In the genomic region with DNA sequence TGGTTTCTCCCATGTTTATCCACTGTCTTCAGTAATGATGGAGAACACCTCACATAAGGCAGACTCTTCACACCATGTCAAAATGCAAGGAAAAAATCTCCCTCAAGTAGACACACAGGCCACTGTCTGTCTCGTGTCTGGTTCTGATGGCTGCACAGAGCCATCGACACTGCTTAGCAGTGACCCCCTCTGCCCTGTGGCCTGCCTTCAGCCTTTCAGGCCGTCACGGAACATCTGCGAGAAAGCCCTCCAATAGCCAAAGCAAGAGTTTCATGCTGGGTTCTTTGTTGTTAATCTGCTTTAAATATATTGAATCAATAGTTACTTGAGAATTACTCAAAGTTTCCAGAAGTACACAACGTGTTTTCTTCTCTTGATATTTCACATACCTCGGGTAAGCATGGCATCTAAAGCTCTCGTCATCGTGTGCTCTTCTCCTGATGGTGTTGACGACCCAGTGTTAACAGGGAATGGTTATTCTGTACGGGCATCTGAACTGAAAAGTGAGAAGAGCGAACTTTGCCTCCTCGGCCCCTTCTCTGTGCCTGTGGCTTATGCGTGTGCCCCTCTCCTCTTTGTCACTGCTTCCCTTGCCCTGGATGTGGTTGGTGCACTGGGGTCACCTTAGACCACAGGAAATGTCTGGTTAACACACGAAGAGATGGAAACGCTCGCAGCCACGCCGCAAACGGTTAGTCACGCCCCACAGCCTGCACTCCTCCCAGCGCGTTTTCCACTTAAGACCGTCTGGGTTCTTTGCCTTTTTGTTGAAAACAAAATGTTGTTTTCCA, we compare ENCODE assay signal across 11 cellular contexts. TPM values are rescaled to one million over a fixed set of nuclear protein-coding genes. Genes with fewer than 3 reads are reported as not detected.
DNase-seq lines count a peak whose midpoint lies in the region; ATAC-seq and TF ChIP-seq lines count a peak whose summit lies in the region.
"Had no signal": no experiment of that assay in that cellular context is flagged by ENCODE, and none has a peak within 500 bp of the region (broad histone marks: within the 10 kb centered on the region; RNA-seq: fewer than 3 reads in every experiment).

No MANE protein-coding gene starts in this region.

- H3K4me1 Mint-ChIP-seq in CD14-positive monocyte: peaks cover 11% of the 10 kb centered on the region
- no peaks in the 10 kb centered on the region for H3K4me1 Mint-ChIP-seq in WTC11
- peaks cover 28% of the 10 kb centered on the region for H3K4me1 Mint-ChIP-seq in activated naive CD4-positive, alpha-beta T cell treated with anti-CD3 and anti-CD28 coated beads for 36 hours (ENCODE audit: low read depth)

- no peak for TF ChIP-seq POLR2A in esophagus squamous epithelium (IDR thresholded peaks at IDR 0.05)
- TF ChIP-seq POLR2A in gastroesophageal sphincter (IDR thresholded peaks at IDR 0.05): no peak

- H3K36me3 ChIP-seq in esophagus squamous epithelium (peaks cover 0 to 72% (median 4%) of the 10 kb centered on the region in 3 donors), gastroesophageal sphincter (peaks cover 0 to 59% of the 10 kb centered on the region in 2 donors)

- POLR2A ChIA-PET in WTC11 (lab: Charles Lee): no interaction called here

- 74 to 81% methylated on average over 24 of the region's 24 CpGs for WGBS in esophagus squamous epithelium, 2 donors
- 70 to 90% methylated on average over 14 to 24 of the region's 24 CpGs for WGBS in gastroesophageal sphincter (ENCODE audit: low coverage in 1 of 2), 2 donors

- H3K4me3 ChIP-seq in esophagus squamous epithelium: no peak overlapping the region
- H3K4me3 ChIP-seq in foreskin fibroblast (ENCODE audit: low read depth in 1 of 2, low read length in 2 of 2): no peak overlapping the region
- H3K4me3 ChIP-seq in gastroesophageal sphincter: no peak overlapping the region
- H3K4me3 ChIP-seq: adrenal gland, hepatocyte had no signal

- no peaks in the 10 kb centered on the region for H3K27me3 ChIP-seq in esophagus squamous epithelium
- H3K27me3 ChIP-seq in gastroesophageal sphincter: no peaks in the 10 kb centered on the region
- H3K27me3 ChIP-seq: adrenal gland, hepatocyte had no signal

- no peak for ATAC-seq in WTC11
- no peak for ATAC-seq in HG03342 (IDR thresholded peaks at IDR 0.05; ENCODE audit: unreplicated experiment)
- no peak for ATAC-seq in gastroesophageal sphincter

- H3K27ac Mint-ChIP-seq in CD14-positive monocyte: no peak overlapping the region
- peak overlapping the region; percentile 63 for H3K27ac Mint-ChIP-seq in WTC11
- peak overlapping the region; percentile 67 for H3K27ac Mint-ChIP-seq in activated naive CD4-positive, alpha-beta T cell treated with anti-CD3 and anti-CD28 coated beads for 36 hours

- H3K4me1 ChIP-seq in esophagus squamous epithelium (no peaks in the 10 kb centered on the region), gastroesophageal sphincter (no peaks in the 10 kb centered on the region)
- H3K4me1 ChIP-seq: adrenal gland had no signal

- H3K36me3 Mint-ChIP-seq in CD14-positive monocyte: peaks cover 78 to 91% of the 10 kb centered on the region in 2 donors
- peaks cover 67% of the 10 kb centered on the region for H3K36me3 Mint-ChIP-seq in WTC11
- H3K36me3 Mint-ChIP-seq in activated naive CD4-positive, alpha-beta T cell treated with anti-CD3 and anti-CD28 coated beads for 36 hours (ENCODE audit: low read depth): peaks cover 38% of the 10 kb centered on the region

- peaks cover 5 to 11% (median 9%) of the 10 kb centered on the region in 3 donors for H3K27me3 Mint-ChIP-seq in CD14-positive monocyte (ENCODE audit: low read depth in 3 of 3)
- H3K27me3 Mint-ChIP-seq in WTC11 (ENCODE audit: low read depth): no peaks in the 10 kb centered on the region
- no peaks in the 10 kb centered on the region for H3K27me3 Mint-ChIP-seq in activated naive CD4-positive, alpha-beta T cell treated with anti-CD3 and anti-CD28 coated beads for 36 hours (ENCODE audit: low read depth)

- TF ChIP-seq CTCF in CD14-positive monocyte (IDR thresholded peaks at IDR 0.05) (no peak), WTC11 (IDR thresholded peaks at IDR 0.05) (no peak), esophagus squamous epithelium (IDR thresholded peaks at IDR 0.05) (no peak), foreskin fibroblast (IDR thresholded peaks at IDR 0.05; ENCODE audit: low read depth, low read length) (no peak), gastroesophageal sphincter (IDR thresholded peaks at IDR 0.05) (no peak)

- CTCF ChIA-PET in WTC11 (lab: Charles Lee): no interaction called here
- CTCF ChIA-PET in activated naive CD4-positive, alpha-beta T cell treated with anti-CD3 and anti-CD28 coated beads for 36 hours (lab: Charles Lee): interaction anchor here (0.6 kb wide), 2 partner anchors 201 to 559 kb away, joined by 3 read pairs; no protein-coding TSS in a partner anchor

- H3K9me3 ChIP-seq in esophagus squamous epithelium (no peaks in the 10 kb centered on the region), gastroesophageal sphincter (no peaks in the 10 kb centered on the region)
- H3K9me3 ChIP-seq: adrenal gland had no signal

- intact Hi-C loops in CD14-positive monocyte (cut with micrococcal nuclease) (no loop called here), esophagus squamous epithelium (cut with DNase I) (no loop called here)
- intact Hi-C loops in activated naive CD4-positive, alpha-beta T cell treated with anti-CD3 and anti-CD28 coated beads for 36 hours (cut with micrococcal nuclease): loop anchor here (1.0 kb wide), 1 partner anchor 33 kb away; the partner anchor contains the start of gene CTTN

- H3K27ac ChIP-seq in esophagus squamous epithelium (no peak overlapping the region), gastroesophageal sphincter (no peak overlapping the region)
- H3K27ac ChIP-seq: hepatocyte had no signal

- H3K4me3 Mint-ChIP-seq in CD14-positive monocyte: peak overlapping the region; percentile 2 to 42
- H3K4me3 Mint-ChIP-seq in WTC11: no peak overlapping the region
- peak overlapping the region; percentile 53 for H3K4me3 Mint-ChIP-seq in activated naive CD4-positive, alpha-beta T cell treated with anti-CD3 and anti-CD28 coated beads for 36 hours

- DNase-seq in CD14-positive monocyte (ENCODE audit: low spot score) (no peak), WTC11 (ENCODE audit: low spot score) (no peak), esophagus squamous epithelium (lab: John Stamatoyannopoulos, UW) (no peak), foreskin fibroblast (no peak)
- peak; percentile 82 for DNase-seq in activated naive CD4-positive, alpha-beta T cell treated with anti-CD3 and anti-CD28 coated beads for 36 hours
- peak; percentile 81 for DNase-seq in stimulated activated CD4-positive, alpha-beta T cell treated with anti-CD3 and anti-CD28 coated beads, Interleukin-1b, Interleukin-23, amount 100 ng/mL, for 48 hours
- DNase-seq: ACHN had no signal

- H3K9me3 Mint-ChIP-seq in CD14-positive monocyte (no peaks in the 10 kb centered on the region), WTC11 (no peaks in the 10 kb centered on the region)
- H3K9me3 Mint-ChIP-seq in activated naive CD4-positive, alpha-beta T cell treated with anti-CD3 and anti-CD28 coated beads for 36 hours: no peaks in the 10 kb centered on the region

- no peak for TF ChIP-seq EP300 in gastroesophageal sphincter (IDR thresholded peaks at IDR 0.05)

TF ChIP-seq in WTC11, 78 proteins besides CTCF, POLR2A, EP300 and RAD21 (continues in another document):
- no peak for TF ChIP-seq NFATC4 (CRISPR knock-in tag; IDR thresholded peaks at IDR 0.05)
- no peak for TF ChIP-seq ETV6 (CRISPR knock-in tag; IDR thresholded peaks at IDR 0.05)
- TF ChIP-seq ZNF138 (CRISPR knock-in tag; conservative IDR thresholded peaks at IDR 0.05): no peak
- no peak for TF ChIP-seq GABPB1 (CRISPR knock-in tag; IDR thresholded peaks at IDR 0.05)
- TF ChIP-seq FOXP4 (CRISPR knock-in tag; IDR thresholded peaks at IDR 0.05): no peak
- no peak for TF ChIP-seq ZNF317 (CRISPR knock-in tag; IDR thresholded peaks at IDR 0.05; ENCODE audit: borderline replicate concordance, low read depth)
- no peak for TF ChIP-seq SP1 (CRISPR knock-in tag; conservative IDR thresholded peaks at IDR 0.05)
- TF ChIP-seq ZNF121 (CRISPR knock-in tag; IDR thresholded peaks at IDR 0.05): no peak
- TF ChIP-seq, protein P1, sequence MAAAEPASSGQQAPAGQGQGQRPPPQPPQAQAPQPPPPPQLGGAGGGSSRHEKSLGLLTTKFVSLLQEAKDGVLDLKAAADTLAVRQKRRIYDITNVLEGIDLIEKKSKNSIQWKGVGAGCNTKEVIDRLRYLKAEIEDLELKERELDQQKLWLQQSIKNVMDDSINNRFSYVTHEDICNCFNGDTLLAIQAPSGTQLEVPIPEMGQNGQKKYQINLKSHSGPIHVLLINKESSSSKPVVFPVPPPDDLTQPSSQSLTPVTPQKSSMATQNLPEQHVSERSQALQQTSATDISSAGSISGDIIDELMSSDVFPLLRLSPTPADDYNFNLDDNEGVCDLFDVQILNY (CRISPR knock-in tag; IDR thresholded peaks at IDR 0.05): no peak
- TF ChIP-seq NFE2L1 (CRISPR knock-in tag; IDR thresholded peaks at IDR 0.05): no peak
- no peak for TF ChIP-seq NFYB (CRISPR knock-in tag; conservative IDR thresholded peaks at IDR 0.05; ENCODE audit: low read depth)
- TF ChIP-seq MXD4 (CRISPR knock-in tag; IDR thresholded peaks at IDR 0.05; ENCODE audit: borderline replicate concordance): no peak
- TF ChIP-seq CREB1 (CRISPR knock-in tag; IDR thresholded peaks at IDR 0.05): no peak

RNA-seq across cellular contexts. Expression of gene CTTN, which starts 33.4 kb away (rescaled TPM):
- polyA plus RNA-seq in CD14-positive monocyte: under 1 TPM in 1 of 2 donors, not detected in 1; 0.11 TPM
- total RNA-seq in WTC11 (2021): 216 to 281 TPM (median 222 TPM) in 3 replicates
- 10 to 100 TPM; 44.8 to 52.7 TPM for total RNA-seq in activated naive CD4-positive, alpha-beta T cell treated with anti-CD3 and anti-CD28 coated beads for 36 hours
- total RNA-seq in esophagus squamous epithelium: 100 to 1,000 TPM; 244 to 444 (median 320) TPM
- total RNA-seq in gastroesophageal sphincter: 100 to 1,000 TPM; 164 to 316 (median 179) TPM

Comparison
In these comparisons a context has a peak if more than half of its experiments do, and no peak if none do; other contexts are left out.
1. DNase-seq: peak in activated naive CD4-positive, alpha-beta T cell treated with anti-CD3 and anti-CD28 coated beads for 36 hours (single experiment) and stimulated activated CD4-positive, alpha-beta T cell treated with anti-CD3 and anti-CD28 coated beads, Interleukin-1b, Interleukin-23, amount 100 ng/mL, for 48 hours (single experiment); none in CD14-positive monocyte (single experiment), WTC11 (single experiment), esophagus squamous epithelium (single experiment) and foreskin fibroblast (0 of 2).
2. H3K27ac Mint-ChIP-seq: peak in WTC11 (single experiment) and activated naive CD4-positive, alpha-beta T cell treated with anti-CD3 and anti-CD28 coated beads for 36 hours (single experiment); none in CD14-positive monocyte (0 of 7).